9 cellular contexts compared by ENCODE assay signal in genomic region chr14:73851567-73852382, GRCh38. TPM values are rescaled to one million over a fixed set of nuclear protein-coding genes. Genes with fewer than 3 reads are reported as not detected.
DNase-seq lines count a peak whose midpoint lies in the region; ATAC-seq, FAIRE-seq and TF ChIP-seq lines count a peak whose summit lies in the region.
"Had no signal": no experiment of that assay in that cellular context is flagged by ENCODE, and none has a peak within 500 bp of the region (broad histone marks: within the 10 kb centered on the region; RNA-seq: fewer than 3 reads in every experiment).

TSS of gene PTGR2 (plus strand) at chr14:73851831. CDS start at chr14:73858863, 7,032 bp downstream.

- H3K36me3 Mint-ChIP-seq in activated CD4-positive, alpha-beta T cell treated with anti-CD3 and anti-CD28 coated beads, Interleukin-2, amount 10 ng/mL, durations not matched to agents 24 days and 14 days (ENCODE audit: low read depth) = peaks cover 4% of the 10 kb centered on the region

- peak within 1 kb of the TSS; percentile 74 for H3K4me3 ChIP-seq in coronary artery

- peaks cover 15% of the 10 kb centered on the region for H3K4me1 Mint-ChIP-seq in activated CD4-positive, alpha-beta T cell treated with anti-CD3 and anti-CD28 coated beads, Interleukin-2, amount 10 ng/mL, durations not matched to agents 24 days and 14 days

- peaks cover 2% of the 10 kb centered on the region for H3K27me3 Mint-ChIP-seq in activated CD4-positive, alpha-beta T cell treated with anti-CD3 and anti-CD28 coated beads, Interleukin-2, amount 10 ng/mL, durations not matched to agents 24 days and 14 days

- H3K4me3 Mint-ChIP-seq in activated CD4-positive, alpha-beta T cell treated with anti-CD3 and anti-CD28 coated beads, Interleukin-2, amount 10 ng/mL, durations not matched to agents 24 days and 14 days = peak within 1 kb of the TSS; percentile 94

- H3K27ac ChIP-seq in coronary artery = peak within 1 kb of the TSS; percentile 90 to 93

- intact Hi-C loops in activated CD4-positive, alpha-beta T cell treated with anti-CD3 and anti-CD28 coated beads, Interleukin-2, amount 10 ng/mL, durations not matched to agents 24 days and 14 days (cut with micrococcal nuclease) = no loop called here
- intact Hi-C loops in left colon (cut with DNase I, micrococcal nuclease) = no loop called here

- TF ChIP-seq CTCF in coronary artery (IDR thresholded peaks at IDR 0.05) = no peak

- FAIRE-seq in GM19239 (lab: Jason Lieb, UNC) = peak; percentile 93
- FAIRE-seq: colon had no signal

- peak; percentile 95 for DNase-seq in Ammon's horn (ENCODE audit: low spot score)
- peak; percentile 88 for DNase-seq in GM19239 (ENCODE audit: insufficient read length, low spot score)
- peak; percentile 82 to 95 for DNase-seq in NCI-H526 (lab: John Stamatoyannopoulos, UW)
- peak; percentile 96 for DNase-seq in activated CD4-positive, alpha-beta T cell treated with anti-CD3 and anti-CD28 coated beads, Interleukin-2, amount 10 ng/mL, durations not matched to agents 24 days and 14 days
- peak; percentile 98 for DNase-seq in coronary artery (ENCODE audit: low spot score)
- peak; percentile 96 for DNase-seq in left colon
- peak; percentile 74 to 85 for DNase-seq in stimulated activated CD4-positive, alpha-beta T cell treated with anti-CD3 and anti-CD28 coated beads, Interleukin-1b, Interleukin-23, amount 100 ng/mL, for 4 hours (ENCODE audit: low read depth in 2 of 2)

- H3K27ac Mint-ChIP-seq in activated CD4-positive, alpha-beta T cell treated with anti-CD3 and anti-CD28 coated beads, Interleukin-2, amount 10 ng/mL, durations not matched to agents 24 days and 14 days = peak within 1 kb of the TSS; percentile 97

- ATAC-seq in HG03460 (IDR thresholded peaks at IDR 0.05; ENCODE audit: unreplicated experiment) (peak; percentile 80), left colon (peak; percentile 82)

- peaks cover 3% of the 10 kb centered on the region for H3K9me3 Mint-ChIP-seq in activated CD4-positive, alpha-beta T cell treated with anti-CD3 and anti-CD28 coated beads, Interleukin-2, amount 10 ng/mL, durations not matched to agents 24 days and 14 days

RNA-seq across cellular contexts. Expression of gene PTGR2, which starts in this region (rescaled TPM):
- 1.5 and 2.1 TPM in 2 replicates for total RNA-seq in activated CD4-positive, alpha-beta T cell treated with anti-CD3 and anti-CD28 coated beads, Interleukin-2, amount 10 ng/mL, durations not matched to agents 24 days and 14 days
- total RNA-seq in left colon = 10 to 100 TPM; 14.7 to 16.0 TPM

Comparison
In these comparisons a context has a peak if more than half of its experiments do, and no peak if none do; other contexts are left out.
1. Peak in every context shown above with its lines: DNase-seq, ATAC-seq, H3K4me3 ChIP-seq and H3K27ac ChIP-seq.